ENCODE assay signal across 8 cellular contexts in the genomic region with DNA sequence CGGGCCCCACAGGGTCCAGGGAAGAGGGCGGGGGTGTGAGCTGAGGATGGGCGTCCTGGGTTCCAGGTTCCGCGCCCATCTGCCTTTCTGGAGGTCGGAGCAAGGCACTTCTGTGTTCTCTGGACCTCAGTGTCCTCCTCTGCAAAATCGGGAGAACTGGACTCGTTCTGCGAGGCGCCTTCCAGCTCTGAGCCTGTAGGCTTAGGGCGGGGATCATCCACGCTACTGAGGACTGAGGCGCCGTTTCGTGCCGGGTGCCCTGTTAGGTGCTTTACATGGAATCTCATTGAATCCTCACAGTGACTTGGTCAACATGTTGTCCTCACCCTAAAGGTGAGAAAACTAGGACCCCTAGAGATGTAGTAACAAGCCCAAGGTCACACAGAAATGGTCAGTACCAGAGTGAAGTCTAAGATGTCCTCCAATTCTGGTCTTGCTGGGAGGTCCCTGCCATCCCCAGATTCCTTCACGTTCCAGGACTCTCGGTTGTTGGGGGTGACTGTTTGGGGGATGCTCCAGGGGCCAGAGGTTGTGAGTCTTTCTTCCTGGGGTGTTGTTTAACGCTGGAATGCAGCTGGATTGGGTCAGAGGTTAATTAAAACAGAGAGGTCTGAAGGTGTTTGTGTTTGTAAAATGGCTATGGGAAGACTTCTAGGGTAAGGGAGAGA. TPM values are rescaled to one million over a fixed set of nuclear protein-coding genes. Genes with fewer than 3 reads are reported as not detected.
DNase-seq lines count a peak whose midpoint lies in the region; ATAC-seq and TF ChIP-seq lines count a peak whose summit lies in the region.

No MANE protein-coding gene starts in this region.

- H3K4me3 ChIP-seq in upper lobe of right lung, result peak overlapping the region; percentile 53

- TF ChIP-seq CTCF in GM10266 (IDR thresholded peaks at IDR 0.05; ENCODE audit: control insufficient read depth, insufficient read depth, low read depth, missing control alignments) (no peak), upper lobe of right lung (IDR thresholded peaks at IDR 0.05) (no peak)

- CTCF ChIA-PET in activated CD4-positive, alpha-beta memory T cell treated with anti-CD3 and anti-CD28 coated beads, Interleukin-2, amount 10 ng/mL, durations not matched to agents 7 days and 5 days (lab: Charles Lee), result no interaction called here

- no peaks in the 10 kb centered on the region for H3K36me3 Mint-ChIP-seq in activated CD4-positive, alpha-beta memory T cell treated with anti-CD3 and anti-CD28 coated beads, Interleukin-2, amount 10 ng/mL, durations not matched to agents 7 days and 5 days (ENCODE audit: low read depth)

- H3K36me3 ChIP-seq in upper lobe of right lung, result no peaks in the 10 kb centered on the region

- ATAC-seq in upper lobe of right lung (peak; percentile 46), GM18909 (IDR thresholded peaks at IDR 0.05; ENCODE audit: poor library complexity, unreplicated experiment) (no peak)
- ATAC-seq in stimulated activated naive CD8-positive, alpha-beta T cell treated with anti-CD3 and anti-CD28 coated beads, Interleukin-15, amount 100 ng/mL, for 72 hours, result no peak

- no peaks in the 10 kb centered on the region for H3K9me3 Mint-ChIP-seq in stimulated activated naive CD8-positive, alpha-beta T cell treated with anti-CD3 and anti-CD28 coated beads, Interleukin-15, amount 100 ng/mL, for 72 hours
- H3K9me3 Mint-ChIP-seq in activated CD4-positive, alpha-beta memory T cell treated with anti-CD3 and anti-CD28 coated beads, Interleukin-2, amount 10 ng/mL, durations not matched to agents 7 days and 5 days, result no peaks in the 10 kb centered on the region

- H3K27ac Mint-ChIP-seq in stimulated activated naive CD8-positive, alpha-beta T cell treated with anti-CD3 and anti-CD28 coated beads, Interleukin-15, amount 100 ng/mL, for 72 hours, result peak overlapping the region in 1 of 2 donors; percentile 83
- no peak overlapping the region for H3K27ac Mint-ChIP-seq in activated CD4-positive, alpha-beta memory T cell treated with anti-CD3 and anti-CD28 coated beads, Interleukin-2, amount 10 ng/mL, durations not matched to agents 7 days and 5 days

- no peaks in the 10 kb centered on the region for H3K9me3 ChIP-seq in upper lobe of right lung

- peak overlapping the region in 1 of 2 donors; percentile 48 for H3K4me3 Mint-ChIP-seq in stimulated activated naive CD8-positive, alpha-beta T cell treated with anti-CD3 and anti-CD28 coated beads, Interleukin-15, amount 100 ng/mL, for 72 hours
- no peak overlapping the region for H3K4me3 Mint-ChIP-seq in activated CD4-positive, alpha-beta memory T cell treated with anti-CD3 and anti-CD28 coated beads, Interleukin-2, amount 10 ng/mL, durations not matched to agents 7 days and 5 days

- peaks cover 20% of the 10 kb centered on the region for H3K4me1 Mint-ChIP-seq in stimulated activated naive CD8-positive, alpha-beta T cell treated with anti-CD3 and anti-CD28 coated beads, Interleukin-15, amount 100 ng/mL, for 72 hours
- H3K4me1 Mint-ChIP-seq in activated CD4-positive, alpha-beta memory T cell treated with anti-CD3 and anti-CD28 coated beads, Interleukin-2, amount 10 ng/mL, durations not matched to agents 7 days and 5 days, result no peaks in the 10 kb centered on the region

- POLR2A ChIA-PET in activated CD4-positive, alpha-beta memory T cell treated with anti-CD3 and anti-CD28 coated beads, Interleukin-2, amount 10 ng/mL, durations not matched to agents 7 days and 5 days (lab: Charles Lee), result no interaction called here

- DNase-seq in GM10266 (ENCODE audit: extremely low spot score), result peak; percentile 23
- DNase-seq in NCI-H2029 treated with DMSO at 0.1 percent for 48 hours (lab: John Stamatoyannopoulos, UW), result peak; percentile 66
- DNase-seq in dermis blood vessel endothelial cell, result peak; percentile 28
- DNase-seq in lung microvascular endothelial cell (ENCODE audit: low read depth in 2 of 2), result peak; percentile 1 to 17
- DNase-seq in upper lobe of right lung, result no peak
- DNase-seq in stimulated activated naive CD8-positive, alpha-beta T cell treated with anti-CD3 and anti-CD28 coated beads, Interleukin-15, amount 100 ng/mL, for 72 hours, result no peak
- DNase-seq in activated CD4-positive, alpha-beta memory T cell treated with anti-CD3 and anti-CD28 coated beads, Interleukin-2, amount 10 ng/mL, durations not matched to agents 7 days and 5 days, result no peak

- intact Hi-C loops in upper lobe of right lung (cut with DNase I), result no loop called here

- H3K27me3 ChIP-seq in upper lobe of right lung, result peaks cover 4% of the 10 kb centered on the region

- peaks cover 58% of the 10 kb centered on the region for H3K27me3 Mint-ChIP-seq in stimulated activated naive CD8-positive, alpha-beta T cell treated with anti-CD3 and anti-CD28 coated beads, Interleukin-15, amount 100 ng/mL, for 72 hours
- H3K27me3 Mint-ChIP-seq in activated CD4-positive, alpha-beta memory T cell treated with anti-CD3 and anti-CD28 coated beads, Interleukin-2, amount 10 ng/mL, durations not matched to agents 7 days and 5 days, result peaks cover 37% of the 10 kb centered on the region

- H3K27ac ChIP-seq in upper lobe of right lung, result peak overlapping the region; percentile 42

- H3K4me1 ChIP-seq in upper lobe of right lung, result no peaks in the 10 kb centered on the region

RNA-seq across cellular contexts. Expression of a gene that starts 0.7 kb away (rescaled TPM):
- total RNA-seq in dermis blood vessel endothelial cell (3.2 and 4.9 TPM in 2 replicates), lung microvascular endothelial cell (1.7 and 4.0 TPM in 2 replicates), upper lobe of right lung (3.8 TPM)
- not detected for total RNA-seq in activated CD4-positive, alpha-beta memory T cell treated with anti-CD3 and anti-CD28 coated beads, Interleukin-2, amount 10 ng/mL, durations not matched to agents 7 days and 5 days

Comparison
In these comparisons a context has a peak if more than half of its experiments do, and no peak if none do; other contexts are left out.
1. DNase-seq: peak in GM10266 (single experiment), NCI-H2029 treated with DMSO at 0.1 percent for 48 hours (single experiment), dermis blood vessel endothelial cell (single experiment) and lung microvascular endothelial cell (2 of 2); none in upper lobe of right lung (single experiment), stimulated activated naive CD8-positive, alpha-beta T cell treated with anti-CD3 and anti-CD28 coated beads, Interleukin-15, amount 100 ng/mL, for 72 hours (0 of 2) and activated CD4-positive, alpha-beta memory T cell treated with anti-CD3 and anti-CD28 coated beads, Interleukin-2, amount 10 ng/mL, durations not matched to agents 7 days and 5 days (single experiment).